16 cellular contexts compared by ENCODE assay signal in the genomic region with DNA sequence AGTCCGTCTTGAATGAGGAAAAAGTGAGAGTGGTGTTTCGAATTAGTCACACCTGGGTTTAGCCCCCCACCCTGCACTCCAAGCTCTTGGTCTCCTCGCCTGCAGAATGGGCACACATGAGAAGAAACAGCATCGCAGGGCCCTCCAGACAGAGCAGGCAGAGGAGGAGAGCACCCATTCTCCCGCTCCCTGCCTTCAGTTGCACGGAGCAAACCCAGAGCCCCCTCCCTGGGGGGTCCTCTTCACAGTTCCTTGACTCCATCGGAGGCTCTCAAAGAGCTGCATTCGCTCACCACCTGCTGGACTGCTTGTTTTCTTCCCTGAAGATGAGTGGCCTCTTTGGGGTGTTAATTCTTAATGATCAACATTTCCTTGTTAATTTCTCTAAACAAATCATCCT.
DNase-seq lines count a peak whose midpoint lies in the region; ATAC-seq and TF ChIP-seq lines count a peak whose summit lies in the region.
"Had no signal": no experiment of that assay in that cellular context is flagged by ENCODE, and none has a peak within 500 bp of the region (broad histone marks: within the 10 kb centered on the region; RNA-seq: fewer than 3 reads in every experiment).

No MANE protein-coding gene starts in this region.

- peaks cover 57% of the 10 kb centered on the region for H3K4me1 Mint-ChIP-seq in activated T-cell treated with anti-CD3 and anti-CD28 coated beads, Interleukin-2, amount 50 U/mL, for 24 hours (ENCODE audit: low read depth)
- H3K4me1 Mint-ChIP-seq in dendritic cell treated with granulocyte-macrophage colony-stimulating factor and Interleukin-4, amounts not matched to agents 40 ng/mL and 50 ng/mL, for 4 days (ENCODE audit: low read depth): peaks cover 72% of the 10 kb centered on the region
- H3K4me1 Mint-ChIP-seq in stimulated activated memory B cell treated with anti-CD40 and anti-IgM and Interleukin-4, amounts not matched to agents 10 μg/mL and 1 μg/mL and 100 μg/mL, for 72 hours: peaks cover 23% of the 10 kb centered on the region

- no peaks in the 10 kb centered on the region for H3K27me3 Mint-ChIP-seq in activated T-cell treated with anti-CD3 and anti-CD28 coated beads, Interleukin-2, amount 50 U/mL, for 24 hours
- peaks cover 5% of the 10 kb centered on the region for H3K27me3 Mint-ChIP-seq in dendritic cell treated with granulocyte-macrophage colony-stimulating factor and Interleukin-4, amounts not matched to agents 40 ng/mL and 50 ng/mL, for 4 days
- H3K27me3 Mint-ChIP-seq in stimulated activated memory B cell treated with anti-CD40 and anti-IgM and Interleukin-4, amounts not matched to agents 10 μg/mL and 1 μg/mL and 100 μg/mL, for 72 hours: peaks cover 26% of the 10 kb centered on the region

- peaks cover 70% of the 10 kb centered on the region for H3K4me1 ChIP-seq in Loucy (ENCODE audit: insufficient read depth, low read length, poor library complexity, severe bottlenecking)
- H3K4me1 ChIP-seq: uterus had no signal

- H3K4me3 ChIP-seq in Loucy (ENCODE audit: low read length, poor library complexity, severe bottlenecking): peak overlapping the region; percentile 11
- H3K4me3 ChIP-seq: dorsolateral prefrontal cortex, esophagus squamous epithelium, uterus had no signal

- H3K9me2 ChIP-seq in Loucy (replicated peaks; ENCODE audit: low read depth, low read length): no peaks in the 10 kb centered on the region

- peak overlapping the region; percentile 91 for H3K9ac ChIP-seq in Loucy (ENCODE audit: low read depth, low read length, poor library complexity, severe bottlenecking)

- no peak for DNase-seq in activated T-cell treated with anti-CD3 and anti-CD28 coated beads, Interleukin-2, amount 50 U/mL, for 24 hours
- DNase-seq in activated T-cell treated with anti-CD3 and anti-CD28 coated beads, Interleukin-2, amount 50 U/mL, for 1 hour: no peak
- DNase-seq in stimulated activated CD4-positive, alpha-beta T cell treated with anti-CD3 and anti-CD28 coated beads, Interleukin-4, amount 100 ng/mL, for 24 hours: no peak
- no peak for DNase-seq in substantia nigra (lab: John Stamatoyannopoulos, UW)
- DNase-seq in activated CD4-positive, alpha-beta T cell treated with anti-CD3 and anti-CD28 coated beads for 1 hour: no peak
- DNase-seq: activated CD4-positive, CD25-positive, alpha-beta regulatory T cell treated with anti-CD3 and anti-CD28 coated beads, Interleukin-2, amount 50 U/mL, for 72 hours; activated effector memory CD4-positive, alpha-beta T cell treated with Interleukin-2 at 50 U/mL for 16 hours; brain microvascular endothelial cell; esophagus squamous epithelium; IMR-90; NCI-H1092; uterus had no signal

- no peaks in the 10 kb centered on the region for H3K9me3 ChIP-seq in Loucy (ENCODE audit: insufficient read depth, low read depth, low read length)
- H3K9me3 ChIP-seq: esophagus squamous epithelium, uterus had no signal

- H3K27me3 ChIP-seq in Loucy (ENCODE audit: insufficient read depth, low read length, poor library complexity, severe bottlenecking): no peaks in the 10 kb centered on the region
- H3K27me3 ChIP-seq: brain microvascular endothelial cell, dorsolateral prefrontal cortex, uterus had no signal

- H3K27ac ChIP-seq in substantia nigra (ENCODE audit: low read depth, low read length, poor library complexity, severe bottlenecking): no peak overlapping the region
- H3K27ac ChIP-seq: brain microvascular endothelial cell, esophagus squamous epithelium, uterus had no signal

- intact Hi-C loops in dendritic cell treated with granulocyte-macrophage colony-stimulating factor and Interleukin-4, amounts not matched to agents 40 ng/mL and 50 ng/mL, for 4 days (cut with micrococcal nuclease): loop anchor here (5.0 kb wide), 1 partner anchor 38 kb away; a partner anchor contains a TSS

- H3K79me2 ChIP-seq in Loucy (ENCODE audit: insufficient read depth, low read length): peaks cover 52% of the 10 kb centered on the region

- H4K20me1 ChIP-seq in Loucy (ENCODE audit: insufficient read depth, low read length, poor library complexity, severe bottlenecking): no peaks in the 10 kb centered on the region

- H3K27ac Mint-ChIP-seq in activated T-cell treated with anti-CD3 and anti-CD28 coated beads, Interleukin-2, amount 50 U/mL, for 24 hours: peak overlapping the region; percentile 88
- peak overlapping the region; percentile 92 for H3K27ac Mint-ChIP-seq in dendritic cell treated with granulocyte-macrophage colony-stimulating factor and Interleukin-4, amounts not matched to agents 40 ng/mL and 50 ng/mL, for 4 days
- H3K27ac Mint-ChIP-seq in stimulated activated memory B cell treated with anti-CD40 and anti-IgM and Interleukin-4, amounts not matched to agents 10 μg/mL and 1 μg/mL and 100 μg/mL, for 72 hours: peak overlapping the region; percentile 75

- H3K36me3 Mint-ChIP-seq in activated T-cell treated with anti-CD3 and anti-CD28 coated beads, Interleukin-2, amount 50 U/mL, for 24 hours (ENCODE audit: low read depth): peaks cover 77% of the 10 kb centered on the region
- H3K36me3 Mint-ChIP-seq in dendritic cell treated with granulocyte-macrophage colony-stimulating factor and Interleukin-4, amounts not matched to agents 40 ng/mL and 50 ng/mL, for 4 days (ENCODE audit: low read depth): peaks cover 72% of the 10 kb centered on the region
- peaks cover 24% of the 10 kb centered on the region for H3K36me3 Mint-ChIP-seq in stimulated activated memory B cell treated with anti-CD40 and anti-IgM and Interleukin-4, amounts not matched to agents 10 μg/mL and 1 μg/mL and 100 μg/mL, for 72 hours

- no peak overlapping the region for H2AFZ ChIP-seq in Loucy (ENCODE audit: low read length)

- no peaks in the 10 kb centered on the region for H3F3A ChIP-seq in Loucy (ENCODE audit: low read depth)

- H3K36me3 ChIP-seq in Loucy (ENCODE audit: insufficient read depth, low read length): peaks cover 9% of the 10 kb centered on the region; the same call in 1 of the 2 replicates
- H3K36me3 ChIP-seq: brain microvascular endothelial cell, uterus had no signal

- peak overlapping the region; percentile 93 for H3K4me2 ChIP-seq in Loucy (ENCODE audit: low read depth, low read length, poor library complexity, severe bottlenecking)

- no peaks in the 10 kb centered on the region for H3K9me3 Mint-ChIP-seq in activated T-cell treated with anti-CD3 and anti-CD28 coated beads, Interleukin-2, amount 50 U/mL, for 24 hours
- H3K9me3 Mint-ChIP-seq in dendritic cell treated with granulocyte-macrophage colony-stimulating factor and Interleukin-4, amounts not matched to agents 40 ng/mL and 50 ng/mL, for 4 days: no peaks in the 10 kb centered on the region
- H3K9me3 Mint-ChIP-seq in stimulated activated memory B cell treated with anti-CD40 and anti-IgM and Interleukin-4, amounts not matched to agents 10 μg/mL and 1 μg/mL and 100 μg/mL, for 72 hours: no peaks in the 10 kb centered on the region

- no peak for ATAC-seq in stimulated activated memory B cell treated with anti-CD40 and anti-IgM and Interleukin-4, amounts not matched to agents 10 μg/mL and 1 μg/mL and 100 μg/mL, for 72 hours

- H3K4me3 Mint-ChIP-seq in activated T-cell treated with anti-CD3 and anti-CD28 coated beads, Interleukin-2, amount 50 U/mL, for 24 hours: peak overlapping the region; percentile 36
- peak overlapping the region; percentile 61 for H3K4me3 Mint-ChIP-seq in dendritic cell treated with granulocyte-macrophage colony-stimulating factor and Interleukin-4, amounts not matched to agents 40 ng/mL and 50 ng/mL, for 4 days
- H3K4me3 Mint-ChIP-seq in stimulated activated memory B cell treated with anti-CD40 and anti-IgM and Interleukin-4, amounts not matched to agents 10 μg/mL and 1 μg/mL and 100 μg/mL, for 72 hours: no peak overlapping the region

- TF ChIP-seq CTCF in Loucy (conservative IDR thresholded peaks at IDR 0.05; ENCODE audit: low read length): no peak
